Comparison of ENCODE assay signal across 10 cellular contexts in the genomic region with DNA sequence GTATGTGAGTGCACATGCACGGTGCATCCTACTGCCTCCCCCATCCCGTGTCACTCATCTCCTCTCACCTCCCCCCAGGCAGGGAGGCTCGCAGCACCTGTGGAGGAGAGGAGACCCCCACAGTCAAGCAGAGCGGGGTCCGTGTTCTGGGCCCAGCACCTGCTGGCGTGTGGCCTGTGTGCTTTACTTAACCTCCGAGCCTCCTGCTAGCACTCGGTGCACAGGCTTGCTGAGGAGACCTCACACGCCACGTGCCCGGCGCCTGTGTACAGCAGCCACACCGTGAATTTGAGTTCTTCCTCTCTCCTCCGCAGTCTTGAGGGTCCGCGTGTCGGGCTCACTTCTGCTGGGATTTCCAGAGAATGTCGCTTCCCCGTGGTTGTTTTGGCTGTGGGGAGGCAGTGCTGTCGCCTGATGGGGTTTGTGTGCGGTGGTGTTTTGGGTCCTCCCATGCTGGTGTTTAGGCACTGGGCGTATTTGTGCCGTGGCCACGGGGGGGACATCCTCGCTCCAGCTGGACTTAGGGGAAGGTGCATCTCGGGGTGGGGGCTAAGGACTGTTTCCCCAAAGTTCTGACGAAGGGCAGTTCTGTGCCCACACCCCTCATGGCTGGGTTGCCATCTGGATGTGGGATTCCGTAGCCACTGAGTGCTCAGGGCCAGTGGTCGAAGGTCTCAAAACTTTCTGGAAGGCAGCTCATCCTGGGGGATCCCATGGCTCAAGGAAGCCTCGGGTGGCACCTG. TPM values are rescaled to one million over a fixed set of nuclear protein-coding genes. Genes with fewer than 3 reads are reported as not detected.
DNase-seq lines count a peak whose midpoint lies in the region; ATAC-seq and TF ChIP-seq lines count a peak whose summit lies in the region.
"Had no signal": no experiment of that assay in that cellular context is flagged by ENCODE, and none has a peak within 500 bp of the region (broad histone marks: within the 10 kb centered on the region; RNA-seq: fewer than 3 reads in every experiment).

No MANE protein-coding gene starts in this region.

- no peak overlapping the region for H2BK120ac ChIP-seq in neuronal stem cell (ENCODE audit: low read depth, low read length)

- H4K91ac ChIP-seq in neuronal stem cell (ENCODE audit: low read depth, low read length, poor library complexity) = no peak overlapping the region

- peaks cover 0 to 8% of the 10 kb centered on the region in 2 donors for H3K4me1 ChIP-seq in neuronal stem cell (ENCODE audit: control insufficient read depth in 2 of 2, insufficient read depth in 1 of 2, low read depth in 1 of 2, low read length in 2 of 2)

- H2AK5ac ChIP-seq in neuronal stem cell (ENCODE audit: low read depth, low read length) = peak overlapping the region; percentile 40

- no peak overlapping the region for H2BK12ac ChIP-seq in neuronal stem cell (ENCODE audit: low read length)

- H3K27me3 ChIP-seq in CD4-positive, alpha-beta T cell (ENCODE audit: control insufficient read depth, insufficient read depth, low read length) = no peaks in the 10 kb centered on the region
- peaks cover 0 to 8% (median 0%) of the 10 kb centered on the region in 3 experiments for H3K27me3 ChIP-seq in neuronal stem cell (ENCODE audit: control insufficient read depth in 3 of 3, insufficient read depth in 3 of 3, low read depth in 1 of 3, low read length in 3 of 3)

- intact Hi-C loops in CD4-positive, alpha-beta T cell (cut with DNase I, micrococcal nuclease) = no loop called here

- peak overlapping the region; percentile 3 for H2BK15ac ChIP-seq in neuronal stem cell (ENCODE audit: low read length)

- H3K79me1 ChIP-seq in neuronal stem cell (ENCODE audit: low read depth, low read length) = no peaks in the 10 kb centered on the region

- peak overlapping the region; percentile 77 for H3K27ac ChIP-seq in CD4-positive, alpha-beta T cell (ENCODE audit: low read depth, low read length)
- peak overlapping the region; percentile 89 for H3K27ac ChIP-seq in RWPE1
- H3K27ac ChIP-seq in neuronal stem cell (replicated peaks; ENCODE audit: low read length) = no peak overlapping the region

- H3K4me1 Mint-ChIP-seq in CD4-positive, alpha-beta T cell (ENCODE audit: low read depth) = peaks cover 23% of the 10 kb centered on the region

- H4K8ac ChIP-seq in neuronal stem cell (ENCODE audit: low read depth, low read length) = no peak overlapping the region

- peak overlapping the region; percentile 41 for H3K4me2 ChIP-seq in neuronal stem cell (ENCODE audit: insufficient read depth, low read length, poor library complexity, severe bottlenecking)

- peak overlapping the region; percentile 56 for H3K4me3 ChIP-seq in epithelial cell of proximal tubule (ENCODE audit: low read depth, low read length)
- peak overlapping the region; percentile 52 to 75 for H3K4me3 ChIP-seq in neuronal stem cell (ENCODE audit: low read length in 2 of 2)

- no peaks in the 10 kb centered on the region for H3K9me3 Mint-ChIP-seq in CD4-positive, alpha-beta T cell

- H2AFZ ChIP-seq in neuronal stem cell (ENCODE audit: low read length) = peak overlapping the region; percentile 93

- TF ChIP-seq CTCF in CD4-positive, alpha-beta T cell (IDR thresholded peaks at IDR 0.05) = no peak
- TF ChIP-seq CTCF in RWPE1 (conservative IDR thresholded peaks at IDR 0.05; ENCODE audit: low read depth) (no peak), epithelial cell of proximal tubule (conservative IDR thresholded peaks at IDR 0.05; ENCODE audit: low read depth, low read length) (no peak)

- DNase-seq in CD4-positive, alpha-beta T cell = no peak
- DNase-seq in RWPE1 (ENCODE audit: low spot score) (no peak), epithelial cell of proximal tubule (ENCODE audit: low read depth) (no peak), neuronal stem cell (ENCODE audit: low spot score) (no peak), cerebellar nuclear complex (lab: John Stamatoyannopoulos, UW) (no peak), NCI-H1694 (lab: John Stamatoyannopoulos, UW) (no peak), pons (ENCODE audit: low spot score) (no peak)
- DNase-seq in activated CD4-positive, alpha-beta T cell treated with anti-CD3 and anti-CD28 coated beads for 48 hours = no peak

- ATAC-seq in CD4-positive, alpha-beta T cell (ENCODE audit: poor library complexity) = no peak

- no peak overlapping the region for H3K14ac ChIP-seq in neuronal stem cell (ENCODE audit: low read length)

- no CpG with 5 or more reads among the region's 30 CpGs for WGBS in neuronal stem cell (ENCODE audit: extremely low coverage in 2 of 2, insufficient read length in 2 of 2, insufficient replicate concordance in 1 of 2), 2 donors

- H3K23ac ChIP-seq in neuronal stem cell (ENCODE audit: low read depth, low read length, poor library complexity) = peak overlapping the region; percentile 9

- H3K9me3 ChIP-seq in CD4-positive, alpha-beta T cell (ENCODE audit: control insufficient read depth, low read length) = no peaks in the 10 kb centered on the region
- H3K9me3 ChIP-seq in neuronal stem cell (replicated peaks in 1 of 2; ENCODE audit: control insufficient read depth in 2 of 2, insufficient read depth in 1 of 2, low read depth in 1 of 2, low read length in 2 of 2) = peaks cover 0 to 11% of the 10 kb centered on the region in 2 donors

- H3K18ac ChIP-seq in neuronal stem cell (ENCODE audit: low read length) = peak overlapping the region; percentile 70

- H3K9ac ChIP-seq in neuronal stem cell (ENCODE audit: low read depth, low read length, poor library complexity) = no peak overlapping the region

- peaks cover 9% of the 10 kb centered on the region for H3K36me3 Mint-ChIP-seq in CD4-positive, alpha-beta T cell (ENCODE audit: low read depth)

- POLR2A ChIA-PET in CD4-positive, alpha-beta T cell (lab: Charles Lee) = no interaction called here
- POLR2A ChIA-PET in RWPE1 (lab: Yijun Ruan, JAX; ENCODE audit: low non-redundant PET) = no interaction called here

- H3K4me3 Mint-ChIP-seq in CD4-positive, alpha-beta T cell = peak overlapping the region; percentile 86

- no peaks in the 10 kb centered on the region for H3K36me3 ChIP-seq in neuronal stem cell (replicated peaks in 1 of 2; ENCODE audit: control insufficient read depth in 2 of 2, insufficient read depth in 2 of 2, low read length in 2 of 2)

- H2BK5ac ChIP-seq in neuronal stem cell (ENCODE audit: low read length) = no peak overlapping the region

- peaks cover 9% of the 10 kb centered on the region for H3K27me3 Mint-ChIP-seq in CD4-positive, alpha-beta T cell

- H3K27ac Mint-ChIP-seq in CD4-positive, alpha-beta T cell = peak overlapping the region; percentile 97

- no peak overlapping the region for H3K4ac ChIP-seq in neuronal stem cell (ENCODE audit: low read length)

- CTCF ChIA-PET in CD4-positive, alpha-beta T cell (lab: Charles Lee) = interaction anchor here (0.6 to 1.1 kb wide), 2 partner anchors 18 to 53 kb away, joined by 3 read pairs; no protein-coding TSS in a partner anchor
- CTCF ChIA-PET in RWPE1 (lab: Yijun Ruan, JAX) = interaction anchor here (0.6 to 1.0 kb wide), 13 partner anchors 9 to 533 kb away, joined by 3 to 5 read pairs (median 3); partner anchors contain the start of gene TMEM255B

RNA-seq across cellular contexts. Expression of gene TMEM255B, which starts 34.8 kb away (rescaled TPM):
- total RNA-seq in CD4-positive, alpha-beta T cell = 1 to 10 TPM; 1.0 to 1.2 TPM
- total RNA-seq in epithelial cell of proximal tubule = 6.9 and 7.4 TPM in 2 replicates
- 2.5 TPM for polyA plus RNA-seq in neuronal stem cell (2013, experiment 1 of 2)
- polyA plus RNA-seq in neuronal stem cell (2013, experiment 2 of 2) = 2.2 TPM

RNA-seq across cellular contexts. Expression of gene GRK1, which starts 57.2 kb away (rescaled TPM):
- not detected for total RNA-seq in CD4-positive, alpha-beta T cell
- 0.06 TPM in 1 of 2 replicates, not detected in the other for total RNA-seq in epithelial cell of proximal tubule
- polyA plus RNA-seq in neuronal stem cell (2013, experiment 1 of 2) = 0.11 TPM
- polyA plus RNA-seq in neuronal stem cell (2013, experiment 2 of 2) = 0.10 TPM
- total RNA-seq: NCI-H460, pulmonary artery endothelial cell had no signal
